In genomic region chr1:160432371-160432786, GRCh38 we compare ENCODE assay signal across 11 cellular contexts. TPM values are rescaled to one million over a fixed set of nuclear protein-coding genes. Genes with fewer than 3 reads are reported as not detected.
DNase-seq lines count a peak whose midpoint lies in the region; ATAC-seq lines count a peak whose summit lies in the region.
"Had no signal": no experiment of that assay in that cellular context is flagged by ENCODE, and none has a peak within 500 bp of the region (broad histone marks: within the 10 kb centered on the region; RNA-seq: fewer than 3 reads in every experiment).

No MANE protein-coding gene starts in this region.

- H3K4me1 Mint-ChIP-seq in CD4-positive, CD25-positive, alpha-beta regulatory T cell = peaks cover 17 to 68% (median 53%) of the 10 kb centered on the region in 4 donors
- peaks cover 66% of the 10 kb centered on the region for H3K4me1 Mint-ChIP-seq in activated CD8-positive, alpha-beta T cell treated with anti-CD3 and anti-CD28 coated beads, Interleukin-2, amount 10 ng/mL, durations not matched to agents 7 days and 5 days (ENCODE audit: low read depth)

- peak in 2 of 3 donors; percentile 39 to 84 for DNase-seq in CD4-positive, CD25-positive, alpha-beta regulatory T cell
- DNase-seq in activated CD8-positive, alpha-beta T cell treated with anti-CD3 and anti-CD28 coated beads, Interleukin-2, amount 10 ng/mL, durations not matched to agents 7 days and 5 days = no peak
- DNase-seq in pons (ENCODE audit: low spot score) (no peak), mucosa of gallbladder (ENCODE audit: low spot score) (no peak), middle frontal gyrus (ENCODE audit: extremely low spot score, low spot score) (no peak), RKO (ENCODE audit: low spot score) (no peak)
- DNase-seq: Calu3, hippocampal formation had no signal

- peaks cover 0 to 6% (median 0%) of the 10 kb centered on the region in 7 donors for H3K9me3 Mint-ChIP-seq in CD4-positive, CD25-positive, alpha-beta regulatory T cell
- peaks cover 8% of the 10 kb centered on the region for H3K9me3 Mint-ChIP-seq in activated CD8-positive, alpha-beta T cell treated with anti-CD3 and anti-CD28 coated beads, Interleukin-2, amount 10 ng/mL, durations not matched to agents 7 days and 5 days (ENCODE audit: insufficient read depth)

- peak; percentile 56 to 60 for ATAC-seq in CD4-positive, CD25-positive, alpha-beta regulatory T cell (ENCODE audit: low read depth in 2 of 2)
- ATAC-seq in GM19025 (IDR thresholded peaks at IDR 0.05; ENCODE audit: low read depth, unreplicated experiment) = peak; percentile 61
- peak; percentile 49 for ATAC-seq in HG03064 (IDR thresholded peaks at IDR 0.05; ENCODE audit: low read depth, unreplicated experiment)
- ATAC-seq in activated CD8-positive, alpha-beta T cell treated with anti-CD3 and anti-CD28 coated beads, Interleukin-2, amount 10 ng/mL, durations not matched to agents 7 days and 5 days = peak; percentile 18

- peak overlapping the region; percentile 5 to 73 (median 46) for H3K4me3 Mint-ChIP-seq in CD4-positive, CD25-positive, alpha-beta regulatory T cell
- H3K4me3 Mint-ChIP-seq in activated CD8-positive, alpha-beta T cell treated with anti-CD3 and anti-CD28 coated beads, Interleukin-2, amount 10 ng/mL, durations not matched to agents 7 days and 5 days = no peak overlapping the region

- H3K36me3 ChIP-seq in CD4-positive, CD25-positive, alpha-beta regulatory T cell (ENCODE audit: control insufficient read depth, insufficient read depth, low read length) = no peaks in the 10 kb centered on the region

- CTCF ChIA-PET in activated CD8-positive, alpha-beta T cell treated with anti-CD3 and anti-CD28 coated beads, Interleukin-2, amount 10 ng/mL, durations not matched to agents 7 days and 5 days (lab: Charles Lee) = interaction anchor here (0.9 to 1.5 kb wide), 4 partner anchors 19 to 142 kb away, joined by 3 to 5 read pairs (median 4); no protein-coding TSS in a partner anchor

- no peaks in the 10 kb centered on the region for H3K27me3 Mint-ChIP-seq in CD4-positive, CD25-positive, alpha-beta regulatory T cell
- no peaks in the 10 kb centered on the region for H3K27me3 Mint-ChIP-seq in activated CD8-positive, alpha-beta T cell treated with anti-CD3 and anti-CD28 coated beads, Interleukin-2, amount 10 ng/mL, durations not matched to agents 7 days and 5 days (ENCODE audit: low read depth)

- H3K27ac Mint-ChIP-seq in CD4-positive, CD25-positive, alpha-beta regulatory T cell = peak overlapping the region; percentile 79 to 95 (median 85)
- H3K27ac Mint-ChIP-seq in activated CD8-positive, alpha-beta T cell treated with anti-CD3 and anti-CD28 coated beads, Interleukin-2, amount 10 ng/mL, durations not matched to agents 7 days and 5 days = peak overlapping the region; percentile 84

- H3K4me1 ChIP-seq in CD4-positive, CD25-positive, alpha-beta regulatory T cell (ENCODE audit: control insufficient read depth, insufficient read depth, low read length, poor library complexity, severe bottlenecking) = peaks cover 59% of the 10 kb centered on the region

- peak overlapping the region; percentile 30 for H3K4me3 ChIP-seq in CD4-positive, CD25-positive, alpha-beta regulatory T cell (ENCODE audit: low read depth, low read length)

- POLR2A ChIA-PET in activated CD8-positive, alpha-beta T cell treated with anti-CD3 and anti-CD28 coated beads, Interleukin-2, amount 10 ng/mL, durations not matched to agents 7 days and 5 days (lab: Charles Lee) = interaction anchor here (0.7 kb wide), 1 partner anchor 63 kb away, joined by 3 read pairs; no protein-coding TSS in a partner anchor

- H3K27ac ChIP-seq in CD4-positive, CD25-positive, alpha-beta regulatory T cell (ENCODE audit: insufficient read depth, low read length, poor library complexity, severe bottlenecking) = peak overlapping the region; percentile 65
- H3K27ac ChIP-seq: RWPE1 had no signal

- H3K36me3 Mint-ChIP-seq in CD4-positive, CD25-positive, alpha-beta regulatory T cell = no peaks in the 10 kb centered on the region
- peaks cover 6% of the 10 kb centered on the region for H3K36me3 Mint-ChIP-seq in activated CD8-positive, alpha-beta T cell treated with anti-CD3 and anti-CD28 coated beads, Interleukin-2, amount 10 ng/mL, durations not matched to agents 7 days and 5 days (ENCODE audit: low read depth)

- no peaks in the 10 kb centered on the region for H3K27me3 ChIP-seq in CD4-positive, CD25-positive, alpha-beta regulatory T cell (ENCODE audit: control insufficient read depth, insufficient read depth, low read length)

- H3K9me3 ChIP-seq in CD4-positive, CD25-positive, alpha-beta regulatory T cell (ENCODE audit: control insufficient read depth in 2 of 2, low read length in 2 of 2) = no peaks in the 10 kb centered on the region

RNA-seq across cellular contexts. Expression of gene VANGL2, which starts 32.0 kb away (rescaled TPM):
- total RNA-seq in CD4-positive, CD25-positive, alpha-beta regulatory T cell = 0.07 TPM
- not detected for polyA plus RNA-seq in CD4-positive, CD25-positive, alpha-beta regulatory T cell
- total RNA-seq in activated CD8-positive, alpha-beta T cell treated with anti-CD3 and anti-CD28 coated beads, Interleukin-2, amount 10 ng/mL, durations not matched to agents 7 days and 5 days = not detected
- total RNA-seq in mucosa of gallbladder = 6.5 TPM

Comparison
In these comparisons a context has a peak if more than half of its experiments do, and no peak if none do; other contexts are left out.
1. DNase-seq: peak in CD4-positive, CD25-positive, alpha-beta regulatory T cell (2 of 3); none in activated CD8-positive, alpha-beta T cell treated with anti-CD3 and anti-CD28 coated beads, Interleukin-2, amount 10 ng/mL, durations not matched to agents 7 days and 5 days (single experiment), pons (single experiment), mucosa of gallbladder (single experiment), middle frontal gyrus (single experiment) and RKO (single experiment).
2. Peak in every context shown above with its lines, with median percentiles within 50 percentile points of each other: ATAC-seq.